In the genomic region with DNA sequence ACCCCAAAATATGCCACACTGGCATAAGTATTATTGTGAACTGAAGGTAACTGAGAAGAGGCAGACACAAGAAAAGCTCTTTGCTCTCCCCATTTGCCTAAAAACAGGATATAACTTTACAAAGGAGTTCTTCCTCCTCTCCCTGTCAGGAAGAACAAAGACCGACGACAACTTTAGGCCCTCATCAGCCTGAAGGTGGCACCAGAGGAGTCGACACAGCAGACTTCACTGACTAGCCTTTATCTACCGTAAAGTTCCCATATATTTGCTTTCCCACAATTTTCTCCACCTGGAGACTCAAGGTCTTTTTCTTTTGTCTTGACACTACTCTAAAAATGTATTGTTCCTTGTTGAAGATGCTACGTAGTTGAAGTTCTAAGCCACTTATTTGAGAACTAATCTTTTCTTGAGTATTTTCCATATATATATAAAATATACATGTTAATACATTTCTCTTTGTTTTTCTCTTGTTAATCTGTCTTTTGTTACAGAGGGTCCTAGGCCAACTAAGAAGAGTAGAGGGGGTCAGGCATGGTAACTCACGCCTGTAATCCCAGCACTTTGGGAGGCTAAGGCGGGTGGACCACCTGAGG, we compare ENCODE assay signal across 8 cellular contexts. TPM values are rescaled to one million over a fixed set of nuclear protein-coding genes. Genes with fewer than 3 reads are reported as not detected.
DNase-seq lines count a peak whose midpoint lies in the region; ATAC-seq, FAIRE-seq and TF ChIP-seq lines count a peak whose summit lies in the region.

No MANE protein-coding gene starts in this region.

- peaks cover 4% of the 10 kb centered on the region for H3K36me3 Mint-ChIP-seq in activated CD4-positive, alpha-beta T cell treated with anti-CD3 and anti-CD28 coated beads, Interleukin-2, amount 10 ng/mL, durations not matched to agents 7 days and 5 days (ENCODE audit: low read depth)

- H3K4me1 Mint-ChIP-seq in activated CD4-positive, alpha-beta T cell treated with anti-CD3 and anti-CD28 coated beads, Interleukin-2, amount 10 ng/mL, durations not matched to agents 7 days and 5 days = peaks cover 24% of the 10 kb centered on the region

- CTCF ChIA-PET in activated CD4-positive, alpha-beta T cell treated with anti-CD3 and anti-CD28 coated beads, Interleukin-2, amount 10 ng/mL, durations not matched to agents 7 days and 5 days (lab: Charles Lee) = interaction anchor here (1.1 to 1.8 kb wide), 4 partner anchors 19 to 82 kb away, joined by 3 to 7 read pairs (median 4); no protein-coding TSS in a partner anchor

- H3K4me3 ChIP-seq in pancreas = no peak overlapping the region

- POLR2A ChIA-PET in activated CD4-positive, alpha-beta T cell treated with anti-CD3 and anti-CD28 coated beads, Interleukin-2, amount 10 ng/mL, durations not matched to agents 7 days and 5 days (lab: Charles Lee) = no interaction called here

- no peaks in the 10 kb centered on the region for H3K9me3 Mint-ChIP-seq in activated CD4-positive, alpha-beta T cell treated with anti-CD3 and anti-CD28 coated beads, Interleukin-2, amount 10 ng/mL, durations not matched to agents 7 days and 5 days

- FAIRE-seq in G401.6 (lab: Jason Lieb, UNC) (peak; percentile 31), pancreas (lab: Jason Lieb, UNC) (no peak)

- H3K27me3 Mint-ChIP-seq in activated CD4-positive, alpha-beta T cell treated with anti-CD3 and anti-CD28 coated beads, Interleukin-2, amount 10 ng/mL, durations not matched to agents 7 days and 5 days = peaks cover 19% of the 10 kb centered on the region

- ATAC-seq in pancreas = peak; percentile 55 to 97 (median 92)
- no peak for ATAC-seq in GM21360 (IDR thresholded peaks at IDR 0.05; ENCODE audit: unreplicated experiment)
- no peak for ATAC-seq in HG03442 (IDR thresholded peaks at IDR 0.05; ENCODE audit: unreplicated experiment)

- H3K4me3 Mint-ChIP-seq in activated CD4-positive, alpha-beta T cell treated with anti-CD3 and anti-CD28 coated beads, Interleukin-2, amount 10 ng/mL, durations not matched to agents 7 days and 5 days = no peak overlapping the region

- peak; percentile 46 for DNase-seq in 8988T
- DNase-seq in M059J (ENCODE audit: low read depth) = peak; percentile 57
- DNase-seq in activated CD4-positive, alpha-beta T cell treated with anti-CD3 and anti-CD28 coated beads, Interleukin-2, amount 10 ng/mL, durations not matched to agents 7 days and 5 days = peak; percentile 52
- DNase-seq in head of caudate nucleus = peak; percentile 28 to 86 (median 67)
- peak in 3 of 6 donors; percentile 31 to 50 (median 49) for DNase-seq in pancreas

- H3K36me3 ChIP-seq in pancreas = no peaks in the 10 kb centered on the region

- H3K27me3 ChIP-seq in pancreas = no peaks in the 10 kb centered on the region

- no peak overlapping the region for H3K27ac Mint-ChIP-seq in activated CD4-positive, alpha-beta T cell treated with anti-CD3 and anti-CD28 coated beads, Interleukin-2, amount 10 ng/mL, durations not matched to agents 7 days and 5 days

- H3K4me1 ChIP-seq in pancreas = no peaks in the 10 kb centered on the region

- peak in 2 of 4 donors; percentile 31 to 40 for TF ChIP-seq CTCF in pancreas (IDR thresholded peaks at IDR 0.05)

- WGBS in pancreas, 2 donors = 25 to 32% methylated on average over 7 of the region's 7 CpGs

- no peak overlapping the region for H3K27ac ChIP-seq in pancreas

- H3K9me3 ChIP-seq in pancreas = no peaks in the 10 kb centered on the region

- intact Hi-C loops in head of caudate nucleus (cut with DNase I) (loop anchor here (5.0 kb wide), 1 partner anchor 84 kb away; no protein-coding TSS in a partner anchor), pancreas (cut with DNase I) (loop anchor here in 1 of 3 donors (10.0 kb wide), 1 partner anchor 166 kb away; no protein-coding TSS in a partner anchor)

RNA-seq across cellular contexts. Expression of a gene that starts 16.2 kb away (rescaled TPM):
- total RNA-seq in M059J (2014; rRNA removed; shearing (Covaris generic)) = 0.12 and 0.59 TPM in 2 replicates
- total RNA-seq in activated CD4-positive, alpha-beta T cell treated with anti-CD3 and anti-CD28 coated beads, Interleukin-2, amount 10 ng/mL, durations not matched to agents 7 days and 5 days = not detected
- total RNA-seq in pancreas = under 1 TPM in 2 of 6 donors, not detected in 4; 0.09 to 0.43 TPM
- under 1 TPM; 0.08 to 0.14 TPM for polyA plus RNA-seq in pancreas

RNA-seq across cellular contexts. Expression of a gene that starts 55.2 kb away (rescaled TPM):
- 6.0 and 12.6 TPM in 2 replicates for total RNA-seq in M059J (2014; rRNA removed; shearing (Covaris generic))
- total RNA-seq in activated CD4-positive, alpha-beta T cell treated with anti-CD3 and anti-CD28 coated beads, Interleukin-2, amount 10 ng/mL, durations not matched to agents 7 days and 5 days = 10 to 100 TPM; 13.4 to 13.6 TPM
- 10 to 100 TPM in 5 of 6 donors, 1 to 10 TPM in 1; 9.0 to 29.2 (median 13.4) TPM for total RNA-seq in pancreas
- 10 to 100 TPM; 20.3 to 31.4 TPM for polyA plus RNA-seq in pancreas

Comparison
In these comparisons a context has a peak if more than half of its experiments do, and no peak if none do; other contexts are left out.
1. ATAC-seq: peak in pancreas (4 of 4); none in GM21360 (single experiment) and HG03442 (single experiment).